10 cellular contexts compared by ENCODE assay signal in genomic region chr4:70183168-70183939, GRCh38. TPM values are rescaled to one million over a fixed set of nuclear protein-coding genes. Genes with fewer than 3 reads are reported as not detected.
DNase-seq lines count a peak whose midpoint lies in the region; ATAC-seq, FAIRE-seq and TF ChIP-seq lines count a peak whose summit lies in the region.
"Had no signal": no experiment of that assay in that cellular context is flagged by ENCODE, and none has a peak within 500 bp of the region (broad histone marks: within the 10 kb centered on the region; RNA-seq: fewer than 3 reads in every experiment).

No MANE protein-coding gene starts in this region.

- H3K4me2 ChIP-seq in K562 (ENCODE audit: insufficient read depth, low read length) = no peak overlapping the region

- 3% methylated on average over 6 of the region's 6 CpGs for WGBS in K562 (ENCODE audit: insufficient coverage, low coverage, missing lambda C conversion rate)
- whole genome bisulfite sequencing in suprapubic skin = 61% methylated on average over 6 of the region's 6 CpGs

- no peaks in the 10 kb centered on the region for H4K20me1 ChIP-seq in K562 (replicated peaks; ENCODE audit: control insufficient read depth, insufficient read depth, low read length)

- H3K27ac ChIP-seq in K562 (ENCODE audit: extremely low read depth, low read depth, low read length) = no peak overlapping the region
- H3K27ac ChIP-seq in suprapubic skin = no peak overlapping the region

- DNase-seq in AG20443 (ENCODE audit: low spot score) (peak; percentile 12), GM12891 (ENCODE audit: insufficient read length, low spot score) (no peak), NCI-H1694 treated with DMSO at 0.1 percent for 48 hours (lab: John Stamatoyannopoulos, UW) (peak; percentile 12), K562 (ENCODE audit: extremely low read depth in 1 of 4, low spot score in 3 of 4) (peak; percentile 8 to 33 (median 17)), mesothelial cell of epicardium (ENCODE audit: low spot score in 2 of 2, unreplicated experiment in 2 of 2) (no peak), suprapubic skin (ENCODE audit: low spot score in 2 of 2) (no peak), activated T-cell treated with anti-CD3 and anti-CD28 coated beads for 4 hours (no peak)

- peak; percentile 34 to 61 (median 51); a peak in 3 of 6 replicates for TF ChIP-seq CTCF in K562 (IDR thresholded peaks at IDR 0.05 in 2 of 3, conservative IDR thresholded peaks at IDR 0.05 in 1 of 3; ENCODE audit: insufficient read depth in 2 of 3, low read depth in 1 of 3, low read length in 3 of 3)
- peak; percentile 75 for TF ChIP-seq CTCF in mesothelial cell of epicardium (IDR thresholded peaks at IDR 0.05; ENCODE audit: unreplicated experiment)
- peak in 1 of 2 donors; percentile 45 for TF ChIP-seq CTCF in suprapubic skin (IDR thresholded peaks at IDR 0.05)

- BruUV-seq in K562 (replicated peaks; lab: Mats Ljungman, UMichigan) = no TSS peak

- no peak overlapping the region for H2AFZ ChIP-seq in K562 (ENCODE audit: low read depth, low read length)

- H3K4me3 Mint-ChIP-seq in mesothelial cell of epicardium = no peak overlapping the region

- no peaks in the 10 kb centered on the region for H3K9me1 ChIP-seq in K562 (ENCODE audit: control insufficient read depth, insufficient read depth, low read length)

- no peaks in the 10 kb centered on the region for H3K36me3 ChIP-seq in K562 (ENCODE audit: control insufficient read depth, insufficient read depth, low read length)
- H3K36me3 ChIP-seq in suprapubic skin = no peaks in the 10 kb centered on the region

- ATAC-seq in HG02884 (IDR thresholded peaks at IDR 0.05; ENCODE audit: unreplicated experiment) = peak; percentile 66
- ATAC-seq in K562 = peak; percentile 36; the same call in 1 of the 3 replicates

- H3K9me3 Mint-ChIP-seq in mesothelial cell of epicardium = no peaks in the 10 kb centered on the region

- no peaks in the 10 kb centered on the region for H3K36me3 Mint-ChIP-seq in mesothelial cell of epicardium

- peak in 1 of 2 experiments; percentile 43; a peak in 3 of 4 replicates for TF ChIP-seq RAD21 in K562 (CRISPR knock-in tag; conservative IDR thresholded peaks at IDR 0.05 in 1 of 2, IDR thresholded peaks at IDR 0.05 in 1 of 2)

- TF ChIP-seq EP300 in K562 (IDR thresholded peaks at IDR 0.05; ENCODE audit: low read length) (no peak), suprapubic skin (IDR thresholded peaks at IDR 0.05) (no peak)

- H3K9ac ChIP-seq in K562 (ENCODE audit: insufficient read depth in 1 of 2, low read depth in 2 of 2, low read length in 2 of 2) = no peak overlapping the region

- H3K27me3 Mint-ChIP-seq in mesothelial cell of epicardium (ENCODE audit: low read depth) = peaks cover 1% of the 10 kb centered on the region

- TF ChIP-seq POLR2A in GM12891 (IDR thresholded peaks at IDR 0.05; ENCODE audit: low read depth, low read length) (no peak), K562 (conservative IDR thresholded peaks at IDR 0.05) (no peak), suprapubic skin (IDR thresholded peaks at IDR 0.05) (no peak)

- POLR2A ChIA-PET in K562 (lab: Yijun Ruan, JAX) = no interaction called here

- in situ Hi-C loops in K562 (cut with MboI) = no loop called here

- H3K4me3 ChIP-seq in K562 = no peak overlapping the region
- no peak overlapping the region for H3K4me3 ChIP-seq in suprapubic skin

- H3K9me3 ChIP-seq in K562 (replicated peaks; ENCODE audit: control insufficient read depth, insufficient read depth, low read depth, low read length) (no peaks in the 10 kb centered on the region), suprapubic skin (no peaks in the 10 kb centered on the region)

- peaks cover 49% of the 10 kb centered on the region for H3K4me1 Mint-ChIP-seq in mesothelial cell of epicardium

- FAIRE-seq in GM12891 (lab: Jason Lieb, UNC) = peak; percentile 35
- no peak for FAIRE-seq in K562 (lab: Jason Lieb, UNC)

- H3K27me3 ChIP-seq in K562 (ENCODE audit: control insufficient read depth in 2 of 2, insufficient read depth in 2 of 2, low read length in 2 of 2) = no peaks in the 10 kb centered on the region
- H3K27me3 ChIP-seq in suprapubic skin = no peaks in the 10 kb centered on the region

- H3K4me1 ChIP-seq in K562 (replicated peaks in 1 of 2; ENCODE audit: control insufficient read depth in 2 of 2, insufficient read depth in 2 of 2, low read length in 2 of 2) (no peaks in the 10 kb centered on the region), suprapubic skin (no peaks in the 10 kb centered on the region)

- no peaks in the 10 kb centered on the region for H3K79me2 ChIP-seq in K562 (ENCODE audit: control insufficient read depth, insufficient read depth, low read length)

- H3K27ac Mint-ChIP-seq in mesothelial cell of epicardium = peak overlapping the region; percentile 74

- intact Hi-C loops in K562 (cut with micrococcal nuclease) = no loop called here

- CTCF ChIA-PET in K562 (lab: Yijun Ruan, JAX; ENCODE audit: low intra/inter-chr PET ratio) = no interaction called here

RNA-seq across cellular contexts. Expression of gene ODAM, which starts 12.2 kb away (rescaled TPM):
- not detected for polyA plus RNA-seq in GM12891 (2012; ENCODE audit: low read depth, missing spikeins)
- total RNA-seq in K562 (2011; cell fraction: chromatin; rRNA removed; ENCODE audit: low replicate concordance) = not detected in 2 replicates
- not detected in 2 replicates for total RNA-seq in K562 (2011; cell fraction: nucleolus; rRNA removed)
- total RNA-seq in K562 (2011; cell fraction: nucleoplasm; rRNA removed) = not detected in 2 replicates
- total RNA-seq in K562 (2014; rRNA removed) (not detected in 2 replicates), K562 (2014; rRNA removed; fragmentation: Illumina TruSeq; extraction: Trizol) (not detected in 2 replicates), K562 (2015; rRNA removed; fragmentation: Illumina TruSeq; extraction: Trizol) (not detected in 2 replicates), K562 (2021) (not detected in 2 replicates), mesothelial cell of epicardium (2.8 to 3.2 TPM (median 3.1 TPM) in 3 replicates), suprapubic skin (not detected)
- polyA plus RNA-seq in K562 (2011; rRNA removed) (not detected in 2 replicates), K562 (2014; fragmentation: Illumina TruSeq; extraction: Trizol) (not detected in 2 replicates), K562 (2014; fragmentation: Nextera tagmentation; extraction: Ambion mirVana) (not detected), K562 (2014; rRNA removed) (not detected in 2 replicates)
- polyA plus RNA-seq in K562 (2011; cell fraction: cytosol; rRNA removed) = not detected in 2 replicates
- polyA plus RNA-seq in K562 (2011; cell fraction: nucleus; rRNA removed) = not detected in 2 replicates
- not detected in 2 replicates for polyA plus RNA-seq in K562 (2012)
- not detected in 2 replicates for polyA minus RNA-seq in K562 (2011; rRNA and poly(A)+ RNA removed)
- polyA minus RNA-seq in K562 (2011; cell fraction: cytosol; rRNA and poly(A)+ RNA removed) = not detected in 2 replicates
- not detected in 2 replicates for polyA minus RNA-seq in K562 (2011; cell fraction: nucleus; rRNA and poly(A)+ RNA removed)
- total RNA-seq: skeletal muscle tissue; T-helper 1 cell treated with Interleukin-12 subunit alpha and Interleukin-12 subunit beta and Interleukin-4 antibody, amounts not matched to agents 30 ng/mL and 1 ng/mL, for 36 hours had no signal

RNA-seq across cellular contexts. Expression of gene PRR27, which starts 29.3 kb away (rescaled TPM):
- polyA plus RNA-seq in GM12891 (2012; ENCODE audit: low read depth, missing spikeins) = not detected
- not detected in 2 replicates for total RNA-seq in K562 (2011; cell fraction: chromatin; rRNA removed; ENCODE audit: low replicate concordance)
- not detected in 2 replicates for total RNA-seq in K562 (2011; cell fraction: nucleolus; rRNA removed)
- not detected in 2 replicates for total RNA-seq in K562 (2011; cell fraction: nucleoplasm; rRNA removed)
- total RNA-seq in K562 (2014; rRNA removed) = not detected in 2 replicates
- total RNA-seq in K562 (2014; rRNA removed; fragmentation: Illumina TruSeq; extraction: Trizol) = not detected in 2 replicates
- total RNA-seq in K562 (2015; rRNA removed; fragmentation: Illumina TruSeq; extraction: Trizol) = not detected in 2 replicates
- total RNA-seq in K562 (2021) = not detected in 2 replicates
- polyA plus RNA-seq in K562 (2011; rRNA removed) = not detected in 2 replicates
- polyA plus RNA-seq in K562 (2011; cell fraction: cytosol; rRNA removed) = not detected in 2 replicates
- polyA plus RNA-seq in K562 (2011; cell fraction: nucleus; rRNA removed) = not detected in 2 replicates
- not detected in 2 replicates for polyA plus RNA-seq in K562 (2012)
- polyA plus RNA-seq in K562 (2014; fragmentation: Illumina TruSeq; extraction: Trizol) = not detected in 2 replicates
- polyA plus RNA-seq in K562 (2014; fragmentation: Nextera tagmentation; extraction: Ambion mirVana) = not detected
- not detected in 2 replicates for polyA plus RNA-seq in K562 (2014; rRNA removed)
- not detected in 2 replicates for polyA minus RNA-seq in K562 (2011; rRNA and poly(A)+ RNA removed)
- polyA minus RNA-seq in K562 (2011; cell fraction: cytosol; rRNA and poly(A)+ RNA removed) = not detected in 2 replicates
- not detected in 2 replicates for polyA minus RNA-seq in K562 (2011; cell fraction: nucleus; rRNA and poly(A)+ RNA removed)
- not detected in 3 replicates for total RNA-seq in mesothelial cell of epicardium
- under 1 TPM in 1 of 4 donors, not detected in 3; 0.42 TPM for total RNA-seq in suprapubic skin
- total RNA-seq: skeletal muscle tissue; T-helper 1 cell treated with Interleukin-12 subunit alpha and Interleukin-12 subunit beta and Interleukin-4 antibody, amounts not matched to agents 30 ng/mL and 1 ng/mL, for 36 hours had no signal

RNA-seq across cellular contexts. Expression of gene FDCSP, which starts 42.6 kb away (rescaled TPM):
- polyA plus RNA-seq in GM12891 (2012; ENCODE audit: low read depth, missing spikeins) = not detected
- total RNA-seq in K562 (2011; cell fraction: chromatin; rRNA removed; ENCODE audit: low replicate concordance) = not detected in 2 replicates
- total RNA-seq in K562 (2011; cell fraction: nucleolus; rRNA removed) = not detected in 2 replicates
- not detected in 2 replicates for total RNA-seq in K562 (2011; cell fraction: nucleoplasm; rRNA removed)
- total RNA-seq in K562 (2014; rRNA removed) (not detected in 2 replicates), K562 (2014; rRNA removed; fragmentation: Illumina TruSeq; extraction: Trizol) (not detected in 2 replicates), K562 (2015; rRNA removed; fragmentation: Illumina TruSeq; extraction: Trizol) (not detected in 2 replicates), K562 (2021) (not detected in 2 replicates), mesothelial cell of epicardium (0.72 to 1.5 TPM (median 0.75 TPM) in 3 replicates), suprapubic skin (not detected)
- polyA plus RNA-seq in K562 (2011; rRNA removed) (not detected in 2 replicates), K562 (2014; fragmentation: Illumina TruSeq; extraction: Trizol) (not detected in 2 replicates), K562 (2014; fragmentation: Nextera tagmentation; extraction: Ambion mirVana) (not detected), K562 (2014; rRNA removed) (not detected in 2 replicates)
- not detected in 2 replicates for polyA plus RNA-seq in K562 (2011; cell fraction: cytosol; rRNA removed)
- polyA plus RNA-seq in K562 (2011; cell fraction: nucleus; rRNA removed) = not detected in 2 replicates
- not detected in 2 replicates for polyA plus RNA-seq in K562 (2012)
- polyA minus RNA-seq in K562 (2011; rRNA and poly(A)+ RNA removed) = not detected in 2 replicates
- polyA minus RNA-seq in K562 (2011; cell fraction: cytosol; rRNA and poly(A)+ RNA removed) = not detected in 2 replicates
- not detected in 2 replicates for polyA minus RNA-seq in K562 (2011; cell fraction: nucleus; rRNA and poly(A)+ RNA removed)
- total RNA-seq: skeletal muscle tissue; T-helper 1 cell treated with Interleukin-12 subunit alpha and Interleukin-12 subunit beta and Interleukin-4 antibody, amounts not matched to agents 30 ng/mL and 1 ng/mL, for 36 hours had no signal

RNA-seq across cellular contexts. Expression of gene CSN3, which starts 59.0 kb away (rescaled TPM):
- polyA plus RNA-seq in GM12891 (2012; ENCODE audit: low read depth, missing spikeins) = not detected
- total RNA-seq in K562 (2011; cell fraction: chromatin; rRNA removed; ENCODE audit: low replicate concordance) = not detected in 2 replicates
- not detected in 2 replicates for total RNA-seq in K562 (2011; cell fraction: nucleolus; rRNA removed)
- total RNA-seq in K562 (2011; cell fraction: nucleoplasm; rRNA removed) = not detected in 2 replicates
- total RNA-seq in K562 (2014; rRNA removed) = not detected in 2 replicates
- not detected in 2 replicates for total RNA-seq in K562 (2014; rRNA removed; fragmentation: Illumina TruSeq; extraction: Trizol)
- not detected in 2 replicates for total RNA-seq in K562 (2015; rRNA removed; fragmentation: Illumina TruSeq; extraction: Trizol)
- total RNA-seq in K562 (2021) = not detected in 2 replicates
- not detected in 2 replicates for polyA plus RNA-seq in K562 (2011; rRNA removed)
- not detected in 2 replicates for polyA plus RNA-seq in K562 (2011; cell fraction: cytosol; rRNA removed)
- polyA plus RNA-seq in K562 (2011; cell fraction: nucleus; rRNA removed) = not detected in 2 replicates
- not detected in 2 replicates for polyA plus RNA-seq in K562 (2012)
- not detected in 2 replicates for polyA plus RNA-seq in K562 (2014; fragmentation: Illumina TruSeq; extraction: Trizol)
- not detected for polyA plus RNA-seq in K562 (2014; fragmentation: Nextera tagmentation; extraction: Ambion mirVana)
- not detected in 2 replicates for polyA plus RNA-seq in K562 (2014; rRNA removed)
- not detected in 2 replicates for polyA minus RNA-seq in K562 (2011; rRNA and poly(A)+ RNA removed)
- polyA minus RNA-seq in K562 (2011; cell fraction: cytosol; rRNA and poly(A)+ RNA removed) = not detected in 2 replicates
- not detected in 2 replicates for polyA minus RNA-seq in K562 (2011; cell fraction: nucleus; rRNA and poly(A)+ RNA removed)
- not detected in 3 replicates for total RNA-seq in mesothelial cell of epicardium
- not detected for total RNA-seq in suprapubic skin
- total RNA-seq: skeletal muscle tissue; T-helper 1 cell treated with Interleukin-12 subunit alpha and Interleukin-12 subunit beta and Interleukin-4 antibody, amounts not matched to agents 30 ng/mL and 1 ng/mL, for 36 hours had no signal

Comparison
In these comparisons a context has a peak if more than half of its experiments do, and no peak if none do; other contexts are left out.
1. DNase-seq: peak in AG20443 (single experiment), NCI-H1694 treated with DMSO at 0.1 percent for 48 hours (single experiment) and K562 (4 of 4); none in GM12891 (single experiment), mesothelial cell of epicardium (0 of 2), suprapubic skin (0 of 2) and activated T-cell treated with anti-CD3 and anti-CD28 coated beads for 4 hours (single experiment).